ENCODE assay signal across 9 cellular contexts in the genomic region with DNA sequence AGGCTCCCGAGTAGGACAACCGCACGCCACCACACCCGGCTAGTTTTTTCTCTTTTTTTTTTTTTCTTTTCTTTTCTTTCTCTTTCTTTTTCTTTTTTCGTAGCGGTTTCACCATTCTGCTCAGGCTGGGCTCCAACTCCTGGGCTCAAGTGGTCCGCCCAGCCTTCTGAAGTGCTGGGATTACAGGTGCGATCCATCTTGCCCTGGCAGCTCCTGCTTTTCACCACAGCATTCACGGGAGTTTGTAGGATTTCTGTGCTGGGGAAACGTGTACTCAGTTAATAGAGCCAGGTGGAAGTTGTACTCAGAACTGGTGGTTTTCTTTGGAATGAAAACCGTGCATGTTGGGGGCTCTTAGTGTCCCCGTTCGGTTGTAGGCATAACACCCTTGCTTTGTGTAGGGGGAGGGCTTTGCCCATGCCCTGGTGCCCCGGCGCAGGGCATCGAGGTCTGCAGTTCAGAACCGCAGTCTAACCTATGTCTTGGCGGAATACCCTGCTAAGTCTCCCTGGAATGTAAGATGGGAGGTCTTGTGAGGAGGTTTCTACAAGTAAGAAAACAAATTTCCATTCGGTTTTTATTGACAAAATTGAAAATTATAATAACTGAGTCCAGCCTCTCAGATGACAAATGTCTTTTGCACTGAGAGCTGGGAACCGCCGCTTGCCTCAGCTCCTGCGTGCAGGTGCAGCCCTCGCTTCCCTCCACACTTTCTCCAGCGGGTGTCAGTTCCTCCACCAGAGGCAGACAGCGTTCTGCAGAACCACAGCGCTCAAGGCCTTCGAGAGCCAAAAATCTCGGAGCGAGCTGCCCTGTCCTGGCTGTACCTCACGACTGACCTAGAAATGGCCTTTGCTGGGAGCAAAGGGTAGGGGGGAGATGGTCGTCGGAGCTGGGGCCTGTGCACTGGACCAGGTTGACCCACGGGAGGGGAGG. TPM values are rescaled to one million over a fixed set of nuclear protein-coding genes. Genes with fewer than 3 reads are reported as not detected.
DNase-seq lines count a peak whose midpoint lies in the region; ATAC-seq and TF ChIP-seq lines count a peak whose summit lies in the region.
"Not testable (repeated sequence)": the region's sequence is repeated elsewhere in the genome, so short reads cannot be mapped to it uniquely, and the experiment has no call there.
"Had no signal": no experiment of that assay in that cellular context is flagged by ENCODE, and none has a peak within 500 bp of the region (broad histone marks: within the 10 kb centered on the region; RNA-seq: fewer than 3 reads in every experiment).

No MANE protein-coding gene starts in this region.

- H3K4me3 ChIP-seq in BLaER1 treated with 17β-estradiol and CSF1 and Interleukin-3, amounts not matched to agents 10 nM and 100 nM, result peak overlapping the region in 6 of 10 experiments; percentile 43 to 58 (median 50); a peak in 11 of 20 replicates

- H3K27ac ChIP-seq in BLaER1 treated with 17β-estradiol and CSF1 and Interleukin-3, amounts not matched to agents 10 nM and 100 nM, result not testable (repeated sequence)

- H3K36me3 ChIP-seq in BLaER1 treated with 17β-estradiol and CSF1 and Interleukin-3, amounts not matched to agents 10 nM and 100 nM, result not testable (repeated sequence)

- H3K27me3 Mint-ChIP-seq in mesothelial cell of epicardium (ENCODE audit: low read depth), result not testable (repeated sequence)

- peak overlapping the region in 4 of 11 experiments; percentile 15 to 44 (median 30); a peak in 5 of 22 replicates for H3K4me2 ChIP-seq in BLaER1 treated with 17β-estradiol and CSF1 and Interleukin-3, amounts not matched to agents 10 nM and 100 nM

- not testable (repeated sequence) for H3K4me1 Mint-ChIP-seq in mesothelial cell of epicardium

- DNase-seq in T-helper 2 cell, result peak in 3 of 5 experiments; percentile 13 to 26 (median 23)
- DNase-seq in activated naive CD4-positive, alpha-beta T cell treated with Interleukin-2 at 50 U/mL for 16 hours, result peak; percentile 38
- not testable (repeated sequence) for DNase-seq in mesothelial cell of epicardium (ENCODE audit: low spot score in 2 of 2, unreplicated experiment in 2 of 2)
- peak; percentile 31 for DNase-seq in stimulated activated CD4-positive, alpha-beta T cell treated with anti-CD3 and anti-CD28 coated beads, Interleukin-2, amount 100 ng/mL, for 24 hours

- H3K27me3 ChIP-seq in BLaER1 treated with 17β-estradiol and CSF1 and Interleukin-3, amounts not matched to agents 10 nM and 100 nM, result not testable (repeated sequence)

- peak overlapping the region; percentile 85 for H3K4me3 Mint-ChIP-seq in mesothelial cell of epicardium

- H3K9me3 ChIP-seq in BLaER1 treated with 17β-estradiol and CSF1 and Interleukin-3, amounts not matched to agents 10 nM and 100 nM (replicated peaks in 1 of 11), result not testable (repeated sequence)

- ATAC-seq in GM21528 (IDR thresholded peaks at IDR 0.05; ENCODE audit: low FRiP score, unreplicated experiment), result peak; percentile 10
- peak; percentile 26 for ATAC-seq in HG03439 (IDR thresholded peaks at IDR 0.05; ENCODE audit: unreplicated experiment)
- peak; percentile 15 for ATAC-seq in esophagus mucosa

- peak overlapping the region; percentile 100 for H3K27ac Mint-ChIP-seq in mesothelial cell of epicardium

- not testable (repeated sequence) for TF ChIP-seq CTCF in mesothelial cell of epicardium (IDR thresholded peaks at IDR 0.05; ENCODE audit: unreplicated experiment)

- H4K20me1 ChIP-seq in BLaER1 treated with 17β-estradiol and CSF1 and Interleukin-3, amounts not matched to agents 10 nM and 100 nM, result not testable (repeated sequence)

- H3K9ac ChIP-seq in BLaER1 treated with 17β-estradiol and CSF1 and Interleukin-3, amounts not matched to agents 10 nM and 100 nM, result not testable (repeated sequence)

- not testable (repeated sequence) for H3K4me1 ChIP-seq in BLaER1 treated with 17β-estradiol and CSF1 and Interleukin-3, amounts not matched to agents 10 nM and 100 nM

- not testable (repeated sequence) for H3K9me3 Mint-ChIP-seq in mesothelial cell of epicardium

- H3K36me3 Mint-ChIP-seq in mesothelial cell of epicardium, result not testable (repeated sequence)

RNA-seq across cellular contexts. Expression of a gene that starts 40.0 kb away (rescaled TPM):
- not detected for total RNA-seq in esophagus mucosa
- not detected in 3 replicates for total RNA-seq in mesothelial cell of epicardium
- total RNA-seq: cerebellum had no signal
